ENCODE assay signal across 19 cellular contexts in genomic region chr14:100748944-100749343, GRCh38. TPM values are rescaled to one million over a fixed set of nuclear protein-coding genes. Genes with fewer than 3 reads are reported as not detected.
DNase-seq lines count a peak whose midpoint lies in the region; ATAC-seq, FAIRE-seq and TF ChIP-seq lines count a peak whose summit lies in the region.
"Had no signal": no experiment of that assay in that cellular context is flagged by ENCODE, and none has a peak within 500 bp of the region (broad histone marks: within the 10 kb centered on the region; RNA-seq: fewer than 3 reads in every experiment).

No MANE protein-coding gene starts in this region.

- no peak overlapping the region for H3K4me2 ChIP-seq in K562 (ENCODE audit: insufficient read depth, low read length)

- no peak for FAIRE-seq in K562 (lab: Jason Lieb, UNC)

- H3K9me3 ChIP-seq in K562 (replicated peaks; ENCODE audit: control insufficient read depth, insufficient read depth, low read depth, low read length) = no peaks in the 10 kb centered on the region
- H3K9me3 ChIP-seq in sigmoid colon = no peaks in the 10 kb centered on the region
- H3K9me3 ChIP-seq in aorta (ENCODE audit: control insufficient read depth, low read length) = peaks cover 2% of the 10 kb centered on the region

- no peak for TF ChIP-seq RAD21 in K562 (CRISPR knock-in tag; conservative IDR thresholded peaks at IDR 0.05 in 1 of 2, IDR thresholded peaks at IDR 0.05 in 1 of 2)

- H2AFZ ChIP-seq in K562 (ENCODE audit: low read depth, low read length) = no peak overlapping the region

- no peaks in the 10 kb centered on the region for H3K27me3 ChIP-seq in K562 (ENCODE audit: control insufficient read depth in 2 of 2, insufficient read depth in 2 of 2, low read length in 2 of 2)
- no peaks in the 10 kb centered on the region for H3K27me3 ChIP-seq in sigmoid colon
- H3K27me3 ChIP-seq in aorta (ENCODE audit: control insufficient read depth in 1 of 2, insufficient read depth in 2 of 2, low read length in 1 of 2) = no peaks in the 10 kb centered on the region

- H3K4me3 ChIP-seq in K562 (no peak overlapping the region), sigmoid colon (no peak overlapping the region), aorta (ENCODE audit: low read length in 2 of 2) (no peak overlapping the region)
- H3K4me3 ChIP-seq: SK-N-MC had no signal

- 67% methylated on average over 7 of the region's 8 CpGs for WGBS in K562 (ENCODE audit: insufficient coverage, low coverage, missing lambda C conversion rate)
- WGBS in sigmoid colon, 2 donors = 87 to 89% methylated on average over 8 of the region's 8 CpGs
- 71 to 74% methylated on average over 8 of the region's 8 CpGs for WGBS in aorta, 2 donors

- TF ChIP-seq CTCF in HFFc6 (IDR thresholded peaks at IDR 0.05) (0 out of 2 replicates have a peak, but pooled peaks have one; percentile 15), K562 (IDR thresholded peaks at IDR 0.05 in 2 of 3, conservative IDR thresholded peaks at IDR 0.05 in 1 of 3; ENCODE audit: insufficient read depth in 2 of 3, low read depth in 1 of 3, low read length in 3 of 3) (peak; percentile 5 to 33 (median 15); a peak in 4 of 6 replicates), sigmoid colon (IDR thresholded peaks at IDR 0.05) (no peak), Calu3 (IDR thresholded peaks at IDR 0.05; ENCODE audit: unreplicated experiment) (no peak)

- H3K27ac Mint-ChIP-seq in HFFc6 = no peak overlapping the region
- H3K27ac Mint-ChIP-seq in Calu3 (ENCODE audit: unreplicated experiment) = no peak overlapping the region

- no peaks in the 10 kb centered on the region for H4K20me1 ChIP-seq in K562 (replicated peaks; ENCODE audit: control insufficient read depth, insufficient read depth, low read length)

- no peak overlapping the region for H3K9ac ChIP-seq in K562 (ENCODE audit: insufficient read depth in 1 of 2, low read depth in 2 of 2, low read length in 2 of 2)

- TF ChIP-seq POLR2A in K562 (conservative IDR thresholded peaks at IDR 0.05) (no peak), sigmoid colon (IDR thresholded peaks at IDR 0.05) (no peak)

- H3K9me1 ChIP-seq in K562 (ENCODE audit: control insufficient read depth, insufficient read depth, low read length) = no peaks in the 10 kb centered on the region

- H3K4me1 Mint-ChIP-seq in HFFc6 (ENCODE audit: low read depth) (peaks cover 11% of the 10 kb centered on the region), Calu3 (ENCODE audit: low read depth, unreplicated experiment) (no peaks in the 10 kb centered on the region)

- BruUV-seq in K562 (replicated peaks; lab: Mats Ljungman, UMichigan) (no TSS peak), Calu3 (replicated peaks; lab: Mats Ljungman, UMichigan) (no TSS peak)

- H3K27ac ChIP-seq in K562 (ENCODE audit: extremely low read depth, low read depth, low read length) (no peak overlapping the region), sigmoid colon (no peak overlapping the region), aorta (ENCODE audit: low read depth in 1 of 2, low read length in 2 of 2) (no peak overlapping the region)
- H3K27ac ChIP-seq: C4-2B, SK-N-MC had no signal

- no peaks in the 10 kb centered on the region for H3K79me2 ChIP-seq in K562 (ENCODE audit: control insufficient read depth, insufficient read depth, low read length)

- no peak for DNase-seq in HFFc6
- no peak for DNase-seq in K562 (ENCODE audit: extremely low read depth in 1 of 4, low spot score in 3 of 4)
- peak; percentile 46 for DNase-seq in islet precursor cell
- DNase-seq in sigmoid colon = peak; percentile 21
- DNase-seq in aorta = no peak
- no peak for DNase-seq in Calu3
- no peak for DNase-seq in NCI-H1105 treated with DMSO at 0.1 percent for 48 hours (lab: John Stamatoyannopoulos, UW)
- DNase-seq: ACHN, DMS79, KG1, NCI-H1417, NCI-H187 treated with DMSO at 0.1 percent for 48 hours, NCI-H2227 treated with DMSO at 0.1 percent for 48 hours, NCI-H510A treated with DMSO at 0.1 percent for 48 hours, NCI-H82, OCI-M1, SHP77 had no signal

- in situ Hi-C loops in K562 (cut with MboI) = no loop called here

- no peak for TF ChIP-seq EP300 in K562 (IDR thresholded peaks at IDR 0.05; ENCODE audit: low read length)
- no peak for TF ChIP-seq EP300 in sigmoid colon (IDR thresholded peaks at IDR 0.05)

- POLR2A ChIA-PET in K562 (lab: Yijun Ruan, JAX) = no interaction called here

- no peaks in the 10 kb centered on the region for H3K36me3 ChIP-seq in K562 (ENCODE audit: control insufficient read depth, insufficient read depth, low read length)
- H3K36me3 ChIP-seq in sigmoid colon = no peaks in the 10 kb centered on the region
- H3K36me3 ChIP-seq in aorta (ENCODE audit: control insufficient read depth in 1 of 2, insufficient read depth in 2 of 2, low read length in 1 of 2) = no peaks in the 10 kb centered on the region

- H3K4me1 ChIP-seq in K562 (replicated peaks in 1 of 2; ENCODE audit: control insufficient read depth in 2 of 2, insufficient read depth in 2 of 2, low read length in 2 of 2) (no peaks in the 10 kb centered on the region), sigmoid colon (no peaks in the 10 kb centered on the region), aorta (ENCODE audit: control insufficient read depth in 1 of 2, insufficient read depth in 2 of 2, low read length in 2 of 2) (no peaks in the 10 kb centered on the region)

- H3K9me3 Mint-ChIP-seq in HFFc6 (no peaks in the 10 kb centered on the region; the same call in 1 of the 2 replicates), Calu3 (ENCODE audit: low read depth, unreplicated experiment) (no peaks in the 10 kb centered on the region)

- no peak overlapping the region for H3K4me3 Mint-ChIP-seq in HFFc6
- H3K4me3 Mint-ChIP-seq in Calu3 (ENCODE audit: low read depth, unreplicated experiment) = no peak overlapping the region

- H3K36me3 Mint-ChIP-seq in HFFc6 (ENCODE audit: low read depth) (peaks cover 3% of the 10 kb centered on the region; the same call in 1 of the 2 replicates), Calu3 (ENCODE audit: insufficient read depth, unreplicated experiment) (no peaks in the 10 kb centered on the region)

- ATAC-seq in K562 (no peak), aorta (ENCODE audit: low FRiP score) (no peak)

- CTCF ChIA-PET in K562 (lab: Yijun Ruan, JAX; ENCODE audit: low intra/inter-chr PET ratio) = no interaction called here
- CTCF ChIA-PET in Calu3 (lab: Charles Lee) = no interaction called here

- H3K27me3 Mint-ChIP-seq in HFFc6 (ENCODE audit: insufficient read depth) (no peaks in the 10 kb centered on the region; the same call in none of the 2 replicates), Calu3 (ENCODE audit: unreplicated experiment) (no peaks in the 10 kb centered on the region)

- intact Hi-C loops in K562 (cut with micrococcal nuclease) (no loop called here), sigmoid colon (cut with DNase I) (no loop called here), aorta (cut with DNase I) (no loop called here), Calu3 (cut with micrococcal nuclease; ENCODE audit: unreplicated experiment) (no loop called here)

TF ChIP-seq in K562, 482 proteins besides CTCF, POLR2A, EP300 and RAD21:
- no peak for TF ChIP-seq ZNF668 (CRISPR knock-in tag; IDR thresholded peaks at IDR 0.05)

RNA-seq across cellular contexts. Expression of gene DLK1, which starts 22.3 kb away (rescaled TPM):
- not detected for total RNA-seq in HFFc6 (2021; fragmentation: NEBNext Ultra II Directional; extraction: Animal tissue kit (Norgen Biotek cat#: 25700))
- total RNA-seq in K562 (2011; cell fraction: chromatin; rRNA removed; ENCODE audit: low replicate concordance) = 16.9 and 103 TPM in 2 replicates
- 80.7 and 188 TPM in 2 replicates for total RNA-seq in K562 (2011; cell fraction: nucleolus; rRNA removed)
- 58.2 and 70.2 TPM in 2 replicates for total RNA-seq in K562 (2011; cell fraction: nucleoplasm; rRNA removed)
- total RNA-seq in K562 (2014; rRNA removed) (11.8 and 12.5 TPM in 2 replicates), K562 (2014; rRNA removed; fragmentation: Illumina TruSeq; extraction: Trizol) (3.9 and 5.6 TPM in 2 replicates), K562 (2015; rRNA removed; fragmentation: Illumina TruSeq; extraction: Trizol) (17.6 and 20.2 TPM in 2 replicates), K562 (2021) (44.2 and 48.3 TPM in 2 replicates), sigmoid colon (under 1 TPM in 1 of 4 donors, not detected in 3; 0.36 TPM), aorta (not detected), Calu3 (2022) (not detected in 2 replicates)
- polyA plus RNA-seq in K562 (2011; rRNA removed) (97.2 and 430 TPM in 2 replicates), K562 (2014; fragmentation: Illumina TruSeq; extraction: Trizol) (15.3 and 36.5 TPM in 2 replicates), K562 (2014; fragmentation: Nextera tagmentation; extraction: Ambion mirVana) (1 to 10 TPM; 4.4 to 4.7 TPM), K562 (2014; rRNA removed) (21.4 and 27.5 TPM in 2 replicates), sigmoid colon (1 to 10 TPM in 1 of 3 donors, under 1 TPM in 1, not detected in 1; 0.46 to 1.2 TPM), aorta (under 1 TPM in 1 of 2 donors, not detected in 1; 0.13 TPM)
- 306 and 365 TPM in 2 replicates for polyA plus RNA-seq in K562 (2011; cell fraction: cytosol; rRNA removed)
- polyA plus RNA-seq in K562 (2011; cell fraction: nucleus; rRNA removed) = 296 and 371 TPM in 2 replicates
- polyA plus RNA-seq in K562 (2012) = 106 and 264 TPM in 2 replicates
- polyA minus RNA-seq in K562 (2011; rRNA and poly(A)+ RNA removed) = 35.4 and 85.9 TPM in 2 replicates
- polyA minus RNA-seq in K562 (2011; cell fraction: cytosol; rRNA and poly(A)+ RNA removed) = 143 and 458 TPM in 2 replicates
- polyA minus RNA-seq in K562 (2011; cell fraction: nucleus; rRNA and poly(A)+ RNA removed) = 44.6 and 117 TPM in 2 replicates

Comparison
In these comparisons a context has a peak if more than half of its experiments do, and no peak if none do; other contexts are left out.
1. DNase-seq: peak in islet precursor cell (single experiment) and sigmoid colon (single experiment); none in HFFc6 (single experiment), K562 (0 of 4), aorta (0 of 2), Calu3 (single experiment) and NCI-H1105 treated with DMSO at 0.1 percent for 48 hours (single experiment).
2. CTCF ChIP-seq: peak in HFFc6 (single experiment) and K562 (3 of 3); none in sigmoid colon (0 of 4) and Calu3 (single experiment).